1 cellular context compared by ENCODE assay signal in genomic region chr11:45676522-45677095, GRCh38.
TF ChIP-seq lines count a peak whose summit lies in the region.

No MANE protein-coding gene starts in this region.

TF ChIP-seq in SK-N-SH, 30 proteins besides CTCF, POLR2A, EP300 and RAD21 (continued from another document):
- no peak for TF ChIP-seq USF2 (IDR thresholded peaks at IDR 0.05; ENCODE audit: borderline replicate concordance, low read depth, low read length)
